ENCODE assay signal across 9 cellular contexts in the genomic region with DNA sequence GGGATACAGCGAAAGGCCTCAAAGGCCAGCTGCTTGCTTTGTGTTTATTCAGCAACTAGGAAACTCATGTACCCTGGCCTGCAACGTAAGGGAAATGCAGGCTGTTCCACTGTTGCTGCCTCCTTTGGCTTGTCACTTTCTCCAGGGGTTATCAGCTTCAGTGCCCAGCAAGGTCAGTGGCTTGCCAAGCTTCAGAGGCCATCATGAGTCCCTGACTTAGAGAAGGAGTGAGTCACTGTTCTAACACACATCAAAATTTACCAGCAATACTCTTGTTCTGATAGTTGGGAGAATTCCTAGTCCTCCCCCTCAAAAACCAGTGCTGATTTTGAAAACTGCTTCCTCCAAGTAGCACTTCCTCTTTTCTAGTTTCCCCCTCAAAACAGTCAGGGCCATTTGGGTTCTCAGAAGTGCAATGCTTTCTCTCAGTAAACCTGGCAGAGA.
DNase-seq lines count a peak whose midpoint lies in the region; ATAC-seq, FAIRE-seq and TF ChIP-seq lines count a peak whose summit lies in the region.
"Had no signal": no experiment of that assay in that cellular context is flagged by ENCODE, and none has a peak within 500 bp of the region (broad histone marks: within the 10 kb centered on the region; RNA-seq: fewer than 3 reads in every experiment).

No MANE protein-coding gene starts in this region.

- H3K27me3 ChIP-seq in BE2C: no peaks in the 10 kb centered on the region

- peak; percentile 87 for ATAC-seq in GM18907 (IDR thresholded peaks at IDR 0.05; ENCODE audit: unreplicated experiment)
- ATAC-seq in HG03025 (IDR thresholded peaks at IDR 0.05; ENCODE audit: low FRiP score, unreplicated experiment): peak; percentile 91

- DNase-seq in SIG-M5 (lab: John Stamatoyannopoulos, UW) (peak; percentile 34), kidney tubule cell (ENCODE audit: low spot score) (peak; percentile 34), GOT3 (lab: John Stamatoyannopoulos, UW) (no peak), HTR-8/SVneo (ENCODE audit: insufficient read length, low spot score) (no peak), BE2C (no peak), posterior vena cava (ENCODE audit: low spot score) (no peak)
- DNase-seq: IMR-90 had no signal

- no peak for FAIRE-seq in HTR-8/SVneo (lab: Jason Lieb, UNC)

- H3K9me3 ChIP-seq in BE2C: no peaks in the 10 kb centered on the region

- no peaks in the 10 kb centered on the region for H3K36me3 ChIP-seq in BE2C

- intact Hi-C loops in posterior vena cava (cut with DNase I): no loop called here

- no peak overlapping the region for H3K4me3 ChIP-seq in BE2C (ENCODE audit: low read depth, low read length)

- H3K4me1 ChIP-seq in BE2C: peaks cover 14% of the 10 kb centered on the region

- no peak for TF ChIP-seq CTCF in BE2C (IDR thresholded peaks at IDR 0.05; ENCODE audit: low read depth, low read length)

Comparison
In these comparisons a context has a peak if more than half of its experiments do, and no peak if none do; other contexts are left out.
1. DNase-seq: peak in SIG-M5 (single experiment) and kidney tubule cell (single experiment); none in GOT3 (single experiment), HTR-8/SVneo (single experiment), BE2C (single experiment) and posterior vena cava (single experiment).